ENCODE assay signal across 29 cellular contexts in genomic region chr14:99862111-99862510, GRCh38.
DNase-seq lines count a peak whose midpoint lies in the region; ATAC-seq and TF ChIP-seq lines count a peak whose summit lies in the region.
"Had no signal": no experiment of that assay in that cellular context is flagged by ENCODE, and none has a peak within 500 bp of the region (broad histone marks: within the 10 kb centered on the region; RNA-seq: fewer than 3 reads in every experiment).

No MANE protein-coding gene starts in this region.

- no peak overlapping the region for H3K56ac ChIP-seq in IMR-90 (ENCODE audit: extremely low read depth, insufficient read depth, low read length)

- H2BK15ac ChIP-seq in IMR-90 (ENCODE audit: low read depth, low read length), result no peak overlapping the region

- peaks cover 4% of the 10 kb centered on the region for H4K20me1 ChIP-seq in IMR-90 (ENCODE audit: insufficient read depth, low read length)

- no peak for TF ChIP-seq RAD21 in IMR-90 (IDR thresholded peaks at IDR 0.05; ENCODE audit: low read length)

- CTCF ChIA-PET in IMR-90 (lab: Yijun Ruan, JAX), result interaction anchor here (1.0 kb wide), 1 partner anchor 17 kb away, joined by 3 read pairs; no protein-coding TSS in a partner anchor

- H3K4ac ChIP-seq in IMR-90 (ENCODE audit: low read depth, low read length), result no peak overlapping the region

- POLR2A ChIA-PET in IMR-90 (lab: Charles Lee; ENCODE audit: unreplicated experiment), result no interaction called here

- H3K27ac ChIP-seq in C4-2B, result peak overlapping the region; percentile 70; the same call in 1 of the 2 replicates
- H3K27ac ChIP-seq in IMR-90 (ENCODE audit: insufficient read depth, low read length), result no peak overlapping the region
- H3K27ac ChIP-seq: adrenal gland, coronary artery, foreskin keratinocyte, heart left ventricle, vagina had no signal

- H2BK120ac ChIP-seq in IMR-90 (ENCODE audit: low read depth, low read length), result no peak overlapping the region

- no peak overlapping the region for H4K91ac ChIP-seq in IMR-90 (ENCODE audit: insufficient read depth, low read depth, low read length)

- H4K8ac ChIP-seq in IMR-90 (ENCODE audit: low read depth in 2 of 2, low read length in 2 of 2), result no peak overlapping the region

- H3K4me1 ChIP-seq in IMR-90 (ENCODE audit: control insufficient read depth, insufficient read depth, low read length), result peaks cover 6% of the 10 kb centered on the region
- H3K4me1 ChIP-seq: adrenal gland, foreskin keratinocyte, heart left ventricle, vagina had no signal

- H3K4me3 ChIP-seq in IMR-90 (ENCODE audit: insufficient read depth, low read depth, low read length), result no peak overlapping the region
- H3K4me3 ChIP-seq in astrocyte of the spinal cord (ENCODE audit: low read depth, low read length), result no peak overlapping the region
- H3K4me3 ChIP-seq: adrenal gland, coronary artery, heart left ventricle, vagina had no signal

- TF ChIP-seq CTCF in C4-2B (conservative IDR thresholded peaks at IDR 0.05) (no peak), IMR-90 (conservative IDR thresholded peaks at IDR 0.05; ENCODE audit: low read depth, low read length) (no peak), astrocyte of the spinal cord (IDR thresholded peaks at IDR 0.05; ENCODE audit: low read depth, low read length) (no peak)

- H3K27me3 ChIP-seq in IMR-90 (ENCODE audit: control insufficient read depth, insufficient read depth, low read length), result no peaks in the 10 kb centered on the region
- H3K27me3 ChIP-seq: adrenal gland, heart left ventricle, vagina had no signal

- H2BK5ac ChIP-seq in IMR-90 (ENCODE audit: low read depth, low read length, poor library complexity, severe bottlenecking), result no peak overlapping the region

- H4K5ac ChIP-seq in IMR-90 (ENCODE audit: low read depth, low read length), result no peak overlapping the region

- H3K14ac ChIP-seq in IMR-90 (replicated peaks; ENCODE audit: low read depth, low read length), result no peak overlapping the region

- H3K36me3 ChIP-seq in IMR-90 (ENCODE audit: control insufficient read depth, insufficient read depth, low read length), result peaks cover 5% of the 10 kb centered on the region
- H3K36me3 ChIP-seq: adrenal gland had no signal

- peaks cover 15% of the 10 kb centered on the region for H3K9me1 ChIP-seq in IMR-90 (ENCODE audit: insufficient read depth, low read length)

- H2AK5ac ChIP-seq in IMR-90 (ENCODE audit: low read depth, low read length), result no peak overlapping the region

- H3K23ac ChIP-seq in IMR-90 (ENCODE audit: low read depth, low read length), result no peak overlapping the region

- H3K79me1 ChIP-seq in IMR-90 (ENCODE audit: low read depth in 1 of 2, low read length in 2 of 2), result peaks cover 14 to 28% of the 10 kb centered on the region in 2 experiments

- no peak overlapping the region; the same call in 1 of the 2 replicates for H3K4me2 ChIP-seq in IMR-90 (ENCODE audit: low read depth, low read length)

- H2BK20ac ChIP-seq in IMR-90 (ENCODE audit: low read depth, low read length), result peak overlapping the region; percentile 39; the same call in 1 of the 2 replicates

- DNase-seq in IMR-90, result peak; percentile 77
- DNase-seq in astrocyte of the spinal cord (ENCODE audit: low read depth, low spot score), result peak; percentile 36
- DNase-seq in myocyte (ENCODE audit: low read depth), result peak; percentile 46
- no peak for DNase-seq in T-helper 9 cell
- DNase-seq: activated CD8-positive, alpha-beta T cell treated with anti-CD3 and anti-CD28 coated beads for 36 hours; activated naive CD4-positive, alpha-beta T cell treated with anti-CD3 and anti-CD28 coated beads for 36 hours; adrenal gland; COR-L47; DMS53; effector memory CD8-positive, alpha-beta T cell; foreskin keratinocyte; GF-D8; heart left ventricle; kidney; NCI-H1417 treated with DMSO at 0.1 percent for 48 hours; NCI-H2081; NCI-H345; NCI-H69; posterior cingulate gyrus; right cardiac atrium; SHP77; stimulated activated naive CD8-positive, alpha-beta T cell treated with anti-CD3 and anti-CD28 coated beads, Interleukin-15, amount 100 ng/mL, for 72 hours; T-helper 2 cell had no signal

- ATAC-seq in IMR-90 (ENCODE audit: low read depth) (peak; percentile 76), HG03565 (IDR thresholded peaks at IDR 0.05; ENCODE audit: unreplicated experiment) (no peak), GM19455 (IDR thresholded peaks at IDR 0.05; ENCODE audit: unreplicated experiment) (no peak), GM21360 (IDR thresholded peaks at IDR 0.05; ENCODE audit: unreplicated experiment) (no peak)
- ATAC-seq: activated CD8-positive, alpha-beta T cell treated with anti-CD3 and anti-CD28 coated beads for 36 hours; effector memory CD8-positive, alpha-beta T cell; foreskin keratinocyte; heart left ventricle; stimulated activated naive CD8-positive, alpha-beta T cell treated with anti-CD3 and anti-CD28 coated beads, Interleukin-15, amount 100 ng/mL, for 72 hours had no signal

- no CpG with 5 or more reads among the region's 4 CpGs for WGBS in IMR-90 (ENCODE audit: extremely low coverage in 2 of 2, insufficient read length in 1 of 2), 2 experiments

- H3K18ac ChIP-seq in IMR-90 (ENCODE audit: low read depth, low read length), result no peak overlapping the region; the same call in 1 of the 2 replicates

- no peak overlapping the region for H2AK9ac ChIP-seq in IMR-90 (replicated peaks; ENCODE audit: low read depth, low read length, poor library complexity)

- no peak overlapping the region for H2AFZ ChIP-seq in IMR-90 (replicated peaks; ENCODE audit: low read length, poor library complexity)

- no peaks in the 10 kb centered on the region for H3K9me3 ChIP-seq in IMR-90 (ENCODE audit: control insufficient read depth, insufficient read depth, low read length)
- H3K9me3 ChIP-seq: adrenal gland, heart left ventricle, vagina had no signal

- no peak for TF ChIP-seq POLR2A in IMR-90 (IDR thresholded peaks at IDR 0.05; ENCODE audit: low read depth, low read length)

- in situ Hi-C loops in IMR-90 (cut with MboI; ENCODE audit: low sequenced_read_pairs), result no loop called here
- in situ Hi-C loops in astrocyte of the spinal cord (cut with HindIII; ENCODE audit: low sequenced_read_pairs), result no loop called here

- dilution Hi-C loops in IMR-90 (cut with HindIII; ENCODE audit: low sequenced_read_pairs, unreplicated experiment), result no loop called here

- no TSS peak for BruUV-seq in IMR-90 (replicated peaks; lab: Mats Ljungman, UMichigan)

- H3K9ac ChIP-seq in IMR-90 (ENCODE audit: low read depth, low read length), result no peak overlapping the region

- intact Hi-C loops in IMR-90 (cut with micrococcal nuclease), result no loop called here

TF ChIP-seq in IMR-90, 13 proteins besides CTCF, POLR2A, EP300 and RAD21:
- TF ChIP-seq RFX5 (IDR thresholded peaks at IDR 0.05; ENCODE audit: low read depth, low read length), result no peak
- no peak for TF ChIP-seq MAFK (IDR thresholded peaks at IDR 0.05; ENCODE audit: low read depth, low read length)
- no peak for TF ChIP-seq SMC3 (IDR thresholded peaks at IDR 0.05; ENCODE audit: low read depth, low read length)
- TF ChIP-seq FOS (IDR thresholded peaks at IDR 0.05; ENCODE audit: low read depth, low read length), result no peak
- no peak for TF ChIP-seq MXI1 (IDR thresholded peaks at IDR 0.05; ENCODE audit: borderline replicate concordance, low read depth, low read length)
- TF ChIP-seq CHD1 (IDR thresholded peaks at IDR 0.05; ENCODE audit: low read depth, low read length), result no peak
- peak; percentile 18; the same call in 1 of the 2 replicates for TF ChIP-seq BHLHE40 (IDR thresholded peaks at IDR 0.05; ENCODE audit: low read depth, low read length)
- TF ChIP-seq CEBPB (IDR thresholded peaks at IDR 0.05; ENCODE audit: low read depth, low read length), result no peak
- TF ChIP-seq RCOR1 (IDR thresholded peaks at IDR 0.05; ENCODE audit: insufficient replicate concordance, low read length), result no peak
